ENCODE assay signal across 2 cellular contexts in the genomic region with DNA sequence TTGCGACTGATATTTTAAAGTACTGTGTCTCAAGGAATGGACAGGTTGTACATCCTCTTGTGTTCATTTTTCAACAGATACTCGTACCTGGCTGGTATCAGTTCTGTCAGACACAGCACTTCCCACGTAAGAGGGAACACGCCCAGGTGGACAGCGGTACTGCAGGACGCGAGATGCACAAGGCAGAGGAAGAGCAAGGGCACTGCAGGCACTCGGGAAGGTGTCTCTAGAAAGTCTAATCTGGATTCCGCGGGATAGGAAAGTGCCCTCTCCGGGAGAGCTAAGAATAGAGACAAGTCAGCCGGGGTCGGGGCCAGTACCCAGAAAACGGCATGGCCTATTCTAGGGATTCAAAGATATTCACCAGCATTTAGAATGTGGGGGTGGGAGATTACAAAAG.
TF ChIP-seq lines count a peak whose summit lies in the region.

No MANE protein-coding gene starts in this region.

TF ChIP-seq in A549, 52 proteins besides CTCF, POLR2A, EP300 and RAD21 (continued from another document):
- TF ChIP-seq, protein P1, sequence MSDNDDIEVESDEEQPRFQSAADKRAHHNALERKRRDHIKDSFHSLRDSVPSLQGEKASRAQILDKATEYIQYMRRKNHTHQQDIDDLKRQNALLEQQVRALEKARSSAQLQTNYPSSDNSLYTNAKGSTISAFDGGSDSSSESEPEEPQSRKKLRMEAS (IDR thresholded peaks at IDR 0.05): no peak

TF ChIP-seq in GM23338, 12 proteins besides CTCF, POLR2A, EP300 and RAD21 (continued from another document):
- TF ChIP-seq, protein P2, sequence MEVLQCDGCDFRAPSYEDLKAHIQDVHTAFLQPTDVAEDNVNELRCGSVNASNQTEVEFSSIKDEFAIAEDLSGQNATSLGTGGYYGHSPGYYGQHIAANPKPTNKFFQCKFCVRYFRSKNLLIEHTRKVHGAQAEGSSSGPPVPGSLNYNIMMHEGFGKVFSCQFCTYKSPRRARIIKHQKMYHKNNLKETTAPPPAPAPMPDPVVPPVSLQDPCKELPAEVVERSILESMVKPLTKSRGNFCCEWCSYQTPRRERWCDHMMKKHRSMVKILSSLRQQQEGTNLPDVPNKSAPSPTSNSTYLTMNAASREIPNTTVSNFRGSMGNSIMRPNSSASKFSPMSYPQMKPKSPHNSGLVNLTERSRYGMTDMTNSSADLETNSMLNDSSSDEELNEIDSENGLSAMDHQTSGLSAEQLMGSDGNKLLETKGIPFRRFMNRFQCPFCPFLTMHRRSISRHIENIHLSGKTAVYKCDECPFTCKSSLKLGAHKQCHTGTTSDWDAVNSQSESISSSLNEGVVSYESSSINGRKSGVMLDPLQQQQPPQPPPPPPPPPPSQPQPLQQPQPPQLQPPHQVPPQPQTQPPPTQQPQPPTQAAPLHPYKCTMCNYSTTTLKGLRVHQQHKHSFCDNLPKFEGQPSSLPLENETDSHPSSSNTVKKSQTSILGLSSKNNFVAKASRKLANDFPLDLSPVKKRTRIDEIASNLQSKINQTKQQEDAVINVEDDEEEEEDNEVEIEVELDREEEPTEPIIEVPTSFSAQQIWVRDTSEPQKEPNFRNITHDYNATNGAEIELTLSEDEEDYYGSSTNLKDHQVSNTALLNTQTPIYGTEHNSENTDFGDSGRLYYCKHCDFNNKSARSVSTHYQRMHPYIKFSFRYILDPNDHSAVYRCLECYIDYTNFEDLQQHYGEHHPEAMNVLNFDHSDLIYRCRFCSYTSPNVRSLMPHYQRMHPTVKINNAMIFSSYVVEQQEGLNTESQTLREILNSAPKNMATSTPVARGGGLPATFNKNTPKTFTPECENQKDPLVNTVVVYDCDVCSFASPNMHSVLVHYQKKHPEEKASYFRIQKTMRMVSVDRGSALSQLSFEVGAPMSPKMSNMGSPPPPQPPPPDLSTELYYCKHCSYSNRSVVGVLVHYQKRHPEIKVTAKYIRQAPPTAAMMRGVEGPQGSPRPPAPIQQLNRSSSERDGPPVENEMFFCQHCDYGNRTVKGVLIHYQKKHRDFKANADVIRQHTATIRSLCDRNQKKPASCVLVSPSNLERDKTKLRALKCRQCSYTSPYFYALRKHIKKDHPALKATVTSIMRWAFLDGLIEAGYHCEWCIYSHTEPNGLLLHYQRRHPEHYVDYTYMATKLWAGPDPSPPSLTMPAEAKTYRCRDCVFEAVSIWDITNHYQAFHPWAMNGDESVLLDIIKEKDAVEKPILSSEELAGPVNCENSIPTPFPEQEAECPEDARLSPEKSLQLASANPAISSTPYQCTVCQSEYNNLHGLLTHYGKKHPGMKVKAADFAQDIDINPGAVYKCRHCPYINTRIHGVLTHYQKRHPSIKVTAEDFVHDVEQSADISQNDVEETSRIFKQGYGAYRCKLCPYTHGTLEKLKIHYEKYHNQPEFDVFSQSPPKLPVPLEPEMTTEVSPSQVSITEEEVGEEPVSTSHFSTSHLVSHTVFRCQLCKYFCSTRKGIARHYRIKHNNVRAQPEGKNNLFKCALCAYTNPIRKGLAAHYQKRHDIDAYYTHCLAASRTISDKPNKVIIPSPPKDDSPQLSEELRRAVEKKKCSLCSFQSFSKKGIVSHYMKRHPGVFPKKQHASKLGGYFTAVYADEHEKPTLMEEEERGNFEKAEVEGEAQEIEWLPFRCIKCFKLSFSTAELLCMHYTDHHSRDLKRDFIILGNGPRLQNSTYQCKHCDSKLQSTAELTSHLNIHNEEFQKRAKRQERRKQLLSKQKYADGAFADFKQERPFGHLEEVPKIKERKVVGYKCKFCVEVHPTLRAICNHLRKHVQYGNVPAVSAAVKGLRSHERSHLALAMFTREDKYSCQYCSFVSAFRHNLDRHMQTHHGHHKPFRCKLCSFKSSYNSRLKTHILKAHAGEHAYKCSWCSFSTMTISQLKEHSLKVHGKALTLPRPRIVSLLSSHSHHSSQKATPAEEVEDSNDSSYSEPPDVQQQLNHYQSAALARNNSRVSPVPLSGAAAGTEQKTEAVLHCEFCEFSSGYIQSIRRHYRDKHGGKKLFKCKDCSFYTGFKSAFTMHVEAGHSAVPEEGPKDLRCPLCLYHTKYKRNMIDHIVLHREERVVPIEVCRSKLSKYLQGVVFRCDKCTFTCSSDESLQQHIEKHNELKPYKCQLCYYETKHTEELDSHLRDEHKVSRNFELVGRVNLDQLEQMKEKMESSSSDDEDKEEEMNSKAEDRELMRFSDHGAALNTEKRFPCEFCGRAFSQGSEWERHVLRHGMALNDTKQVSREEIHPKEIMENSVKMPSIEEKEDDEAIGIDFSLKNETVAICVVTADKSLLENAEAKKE (CRISPR knock-in tag; IDR thresholded peaks at IDR 0.05): no peak
- TF ChIP-seq EZH2phosphoT487 (IDR thresholded peaks at IDR 0.05; ENCODE audit: unreplicated experiment) (no peak), ZNF331 (CRISPR knock-in tag; IDR thresholded peaks at IDR 0.05; ENCODE audit: low read depth) (no peak)
- TF ChIP-seq, protein P3, sequence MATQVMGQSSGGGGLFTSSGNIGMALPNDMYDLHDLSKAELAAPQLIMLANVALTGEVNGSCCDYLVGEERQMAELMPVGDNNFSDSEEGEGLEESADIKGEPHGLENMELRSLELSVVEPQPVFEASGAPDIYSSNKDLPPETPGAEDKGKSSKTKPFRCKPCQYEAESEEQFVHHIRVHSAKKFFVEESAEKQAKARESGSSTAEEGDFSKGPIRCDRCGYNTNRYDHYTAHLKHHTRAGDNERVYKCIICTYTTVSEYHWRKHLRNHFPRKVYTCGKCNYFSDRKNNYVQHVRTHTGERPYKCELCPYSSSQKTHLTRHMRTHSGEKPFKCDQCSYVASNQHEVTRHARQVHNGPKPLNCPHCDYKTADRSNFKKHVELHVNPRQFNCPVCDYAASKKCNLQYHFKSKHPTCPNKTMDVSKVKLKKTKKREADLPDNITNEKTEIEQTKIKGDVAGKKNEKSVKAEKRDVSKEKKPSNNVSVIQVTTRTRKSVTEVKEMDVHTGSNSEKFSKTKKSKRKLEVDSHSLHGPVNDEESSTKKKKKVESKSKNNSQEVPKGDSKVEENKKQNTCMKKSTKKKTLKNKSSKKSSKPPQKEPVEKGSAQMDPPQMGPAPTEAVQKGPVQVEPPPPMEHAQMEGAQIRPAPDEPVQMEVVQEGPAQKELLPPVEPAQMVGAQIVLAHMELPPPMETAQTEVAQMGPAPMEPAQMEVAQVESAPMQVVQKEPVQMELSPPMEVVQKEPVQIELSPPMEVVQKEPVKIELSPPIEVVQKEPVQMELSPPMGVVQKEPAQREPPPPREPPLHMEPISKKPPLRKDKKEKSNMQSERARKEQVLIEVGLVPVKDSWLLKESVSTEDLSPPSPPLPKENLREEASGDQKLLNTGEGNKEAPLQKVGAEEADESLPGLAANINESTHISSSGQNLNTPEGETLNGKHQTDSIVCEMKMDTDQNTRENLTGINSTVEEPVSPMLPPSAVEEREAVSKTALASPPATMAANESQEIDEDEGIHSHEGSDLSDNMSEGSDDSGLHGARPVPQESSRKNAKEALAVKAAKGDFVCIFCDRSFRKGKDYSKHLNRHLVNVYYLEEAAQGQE (IDR thresholded peaks at IDR 0.05; ENCODE audit: unreplicated experiment): no peak
